ENCODE assay signal across 10 cellular contexts in the genomic region with DNA sequence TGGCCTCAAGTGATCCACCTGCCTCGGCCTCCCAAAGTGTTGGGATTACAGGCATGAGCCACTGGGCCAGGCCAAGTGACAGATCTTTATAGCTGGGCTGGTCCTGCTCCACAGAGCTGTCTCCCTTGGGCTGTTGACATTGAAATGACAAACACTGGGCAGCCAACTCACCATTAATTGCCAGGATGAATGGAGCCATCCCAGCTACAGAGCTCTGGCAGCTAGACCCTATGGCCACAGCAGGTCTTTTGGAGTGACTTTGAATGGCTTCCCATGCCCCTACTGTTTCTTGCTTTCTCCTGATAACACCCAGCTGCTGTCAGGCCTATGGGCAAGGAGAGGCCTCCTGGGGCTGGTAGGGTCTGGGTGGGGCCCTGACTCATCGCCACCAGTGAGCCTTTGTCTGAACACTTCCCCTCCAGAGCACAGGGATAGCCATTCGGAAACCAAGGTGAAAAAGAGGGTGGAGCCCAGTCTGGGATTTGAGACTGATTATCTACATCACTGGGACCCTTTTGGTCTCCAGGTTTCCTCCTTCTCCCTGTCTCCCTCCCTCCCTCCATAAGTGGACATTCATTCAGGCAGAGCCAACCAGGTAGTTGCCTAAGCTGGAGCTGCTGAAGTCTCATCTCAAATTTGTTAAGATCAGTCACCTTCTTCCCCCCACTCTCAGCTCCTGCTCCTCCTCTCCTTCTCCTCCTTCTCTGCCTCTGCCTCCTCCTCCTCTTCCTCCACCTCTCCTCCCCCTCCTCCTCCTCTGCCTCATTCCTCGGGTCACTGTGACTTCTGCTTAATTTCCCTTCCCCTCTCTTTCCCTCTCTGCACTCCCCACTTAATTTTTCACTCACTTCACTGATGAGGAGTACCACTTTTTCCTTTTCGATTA. TPM values are rescaled to one million over a fixed set of nuclear protein-coding genes. Genes with fewer than 3 reads are reported as not detected.
DNase-seq lines count a peak whose midpoint lies in the region; ATAC-seq and TF ChIP-seq lines count a peak whose summit lies in the region.
"Had no signal": no experiment of that assay in that cellular context is flagged by ENCODE, and none has a peak within 500 bp of the region (broad histone marks: within the 10 kb centered on the region; RNA-seq: fewer than 3 reads in every experiment).

No MANE protein-coding gene starts in this region.

- TF ChIP-seq CTCF in heart right ventricle (IDR thresholded peaks at IDR 0.05): no peak
- TF ChIP-seq CTCF in stomach (IDR thresholded peaks at IDR 0.05): no peak

- intact Hi-C loops in activated CD4-positive, alpha-beta T cell treated with anti-CD3 and anti-CD28 coated beads, Interleukin-2, amount 10 ng/mL, durations not matched to agents 24 days and 14 days (cut with micrococcal nuclease): no loop called here
- intact Hi-C loops in heart right ventricle (cut with DNase I) (no loop called here), stomach (cut with DNase I; ENCODE audit: low total_unique reads) (no loop called here)

- peak overlapping the region; percentile 23 for H3K27ac Mint-ChIP-seq in activated CD4-positive, alpha-beta T cell treated with anti-CD3 and anti-CD28 coated beads, Interleukin-2, amount 10 ng/mL, durations not matched to agents 24 days and 14 days

- no peaks in the 10 kb centered on the region for H3K27me3 Mint-ChIP-seq in activated CD4-positive, alpha-beta T cell treated with anti-CD3 and anti-CD28 coated beads, Interleukin-2, amount 10 ng/mL, durations not matched to agents 24 days and 14 days

- H3K9me3 Mint-ChIP-seq in activated CD4-positive, alpha-beta T cell treated with anti-CD3 and anti-CD28 coated beads, Interleukin-2, amount 10 ng/mL, durations not matched to agents 24 days and 14 days: no peaks in the 10 kb centered on the region

- H3K4me3 ChIP-seq in SJSA1 (no peak overlapping the region), heart right ventricle (no peak overlapping the region), stomach (no peak overlapping the region)

- peaks cover 67% of the 10 kb centered on the region for H3K4me1 Mint-ChIP-seq in activated CD4-positive, alpha-beta T cell treated with anti-CD3 and anti-CD28 coated beads, Interleukin-2, amount 10 ng/mL, durations not matched to agents 24 days and 14 days

- ATAC-seq in heart right ventricle (peak; percentile 12 to 85 (median 47)), HG03342 (IDR thresholded peaks at IDR 0.05; ENCODE audit: unreplicated experiment) (no peak), GM19467 (IDR thresholded peaks at IDR 0.05; ENCODE audit: unreplicated experiment) (no peak)

- WGBS in heart right ventricle, 2 donors: 61 to 67% methylated on average over 5 of the region's 5 CpGs
- WGBS in stomach, 5 donors: 69 to 84% (median 82%) methylated on average over 5 of the region's 5 CpGs

- TF ChIP-seq EP300 in stomach (IDR thresholded peaks at IDR 0.05): no peak

- H3K36me3 ChIP-seq in SJSA1 (no peaks in the 10 kb centered on the region), heart right ventricle (no peaks in the 10 kb centered on the region), stomach (no peaks in the 10 kb centered on the region)

- H3K4me3 Mint-ChIP-seq in activated CD4-positive, alpha-beta T cell treated with anti-CD3 and anti-CD28 coated beads, Interleukin-2, amount 10 ng/mL, durations not matched to agents 24 days and 14 days: no peak overlapping the region

- peaks cover 2% of the 10 kb centered on the region for H3K36me3 Mint-ChIP-seq in activated CD4-positive, alpha-beta T cell treated with anti-CD3 and anti-CD28 coated beads, Interleukin-2, amount 10 ng/mL, durations not matched to agents 24 days and 14 days (ENCODE audit: low read depth)

- H3K27ac ChIP-seq in SJSA1: 0 out of 2 replicates have a peak overlapping the region, but pooled peaks have one; percentile 22
- H3K27ac ChIP-seq in heart right ventricle: peak overlapping the region in 8 of 10 donors; percentile 3 to 81 (median 36)
- peak overlapping the region in 1 of 5 donors; percentile 4 for H3K27ac ChIP-seq in stomach

- H3K27me3 ChIP-seq in SJSA1 (replicated peaks): no peaks in the 10 kb centered on the region
- H3K27me3 ChIP-seq in heart right ventricle: no peaks in the 10 kb centered on the region
- no peaks in the 10 kb centered on the region for H3K27me3 ChIP-seq in stomach

- no peak for TF ChIP-seq POLR2A in stomach (IDR thresholded peaks at IDR 0.05)

- no peak for DNase-seq in activated CD4-positive, alpha-beta T cell treated with anti-CD3 and anti-CD28 coated beads, Interleukin-2, amount 10 ng/mL, durations not matched to agents 24 days and 14 days
- no peak for DNase-seq in activated CD4-positive, alpha-beta T cell treated with anti-CD3 and anti-CD28 coated beads, Interleukin-2, amount 50 U/mL, for 48 hours
- peak; percentile 45 to 64 for DNase-seq in SJSA1 (ENCODE audit: low read depth in 1 of 2, low spot score in 2 of 2)
- DNase-seq in heart right ventricle: no peak
- peak; percentile 43 for DNase-seq in stomach
- DNase-seq in globus pallidus (ENCODE audit: low spot score): no peak
- DNase-seq: activated naive CD4-positive, alpha-beta T cell; NCI-H1436 treated with DMSO at 0.1 percent for 48 hours had no signal

- H3K9me3 ChIP-seq in SJSA1 (replicated peaks): no peaks in the 10 kb centered on the region
- H3K9me3 ChIP-seq in heart right ventricle: no peaks in the 10 kb centered on the region
- H3K9me3 ChIP-seq in stomach: no peaks in the 10 kb centered on the region

- H3K4me1 ChIP-seq in SJSA1 (replicated peaks): peaks cover 47% of the 10 kb centered on the region
- peaks cover 7 to 71% (median 47%) of the 10 kb centered on the region in 9 donors for H3K4me1 ChIP-seq in heart right ventricle
- H3K4me1 ChIP-seq in stomach: peaks cover 9 to 59% (median 16%) of the 10 kb centered on the region in 4 donors

RNA-seq across cellular contexts. Expression of a gene that starts 34.0 kb away (rescaled TPM):
- total RNA-seq in activated CD4-positive, alpha-beta T cell treated with anti-CD3 and anti-CD28 coated beads, Interleukin-2, amount 10 ng/mL, durations not matched to agents 24 days and 14 days: 368 and 375 TPM in 2 replicates
- total RNA-seq in SJSA1 (2014; rRNA removed; shearing (Covaris generic)): 6.3 and 8.4 TPM in 2 replicates
- total RNA-seq in heart right ventricle (100 to 1,000 TPM in 1 of 10 donors, 10 to 100 TPM in 9; 14.2 to 209 (median 54.9) TPM), stomach (10 to 100 TPM in 4 of 5 donors, 1 to 10 TPM in 1; 7.6 to 34.7 (median 26.6) TPM)
- polyA plus RNA-seq in heart right ventricle (10 to 100 TPM; 10.0 to 10.7 TPM), stomach (10 to 100 TPM; 17.7 to 39.7 (median 24.1) TPM)

Comparison
In these comparisons a context has a peak if more than half of its experiments do, and no peak if none do; other contexts are left out.
1. DNase-seq: peak in SJSA1 (2 of 2) and stomach (single experiment); none in activated CD4-positive, alpha-beta T cell treated with anti-CD3 and anti-CD28 coated beads, Interleukin-2, amount 10 ng/mL, durations not matched to agents 24 days and 14 days (single experiment), activated CD4-positive, alpha-beta T cell treated with anti-CD3 and anti-CD28 coated beads, Interleukin-2, amount 50 U/mL, for 48 hours (0 of 2), heart right ventricle (0 of 2) and globus pallidus (single experiment).
2. ATAC-seq: peak in heart right ventricle (8 of 8); none in HG03342 (single experiment) and GM19467 (single experiment).